8 cellular contexts compared by ENCODE assay signal in genomic region chr12:13044002-13044858, GRCh38. TPM values are rescaled to one million over a fixed set of nuclear protein-coding genes. Genes with fewer than 3 reads are reported as not detected.
DNase-seq lines count a peak whose midpoint lies in the region; ATAC-seq and TF ChIP-seq lines count a peak whose summit lies in the region.

A gene with protein sequence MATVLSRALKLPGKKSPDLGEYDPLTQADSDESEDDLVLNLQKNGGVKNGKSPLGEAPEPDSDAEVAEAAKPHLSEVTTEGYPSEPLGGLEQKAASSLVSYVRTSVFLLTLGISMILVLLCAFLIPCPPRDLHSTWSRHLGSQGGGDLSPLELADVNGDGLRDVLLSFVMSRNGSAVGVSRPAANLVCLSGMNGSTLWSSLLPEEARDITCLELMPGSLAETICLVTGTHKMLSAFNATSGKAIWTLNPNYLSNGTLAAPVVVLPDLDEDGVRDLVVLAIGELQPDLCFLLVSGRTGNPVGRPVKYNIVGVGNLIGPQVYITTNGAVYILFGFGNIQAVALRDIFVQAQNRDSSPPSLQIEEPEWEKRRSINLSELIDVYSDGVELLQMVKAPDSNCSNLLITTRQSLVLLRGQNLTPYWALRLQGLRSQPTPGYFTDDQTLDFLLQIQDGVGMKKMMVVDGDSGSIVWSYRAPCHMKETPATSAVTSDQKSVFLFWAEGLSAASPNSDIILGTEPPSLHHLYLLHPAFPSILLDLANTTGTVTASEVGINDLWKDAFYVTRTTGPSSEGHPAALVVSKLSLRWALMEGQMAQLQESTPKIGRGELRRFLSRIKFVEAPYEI (plus strand): TSS chr12:13044381. CDS start chr12:13044404, 23 bp downstream.

- peaks cover 2% of the 10 kb centered on the region for H3K27me3 Mint-ChIP-seq in activated naive CD8-positive, alpha-beta T cell treated with anti-CD3 and anti-CD28 coated beads, Interleukin-2, amount 50 U/mL, for 24 hours

- peak within 1 kb of the TSS; percentile 54 for H2AFZ ChIP-seq in SU-DHL-6 (ENCODE audit: low read depth, low read length, severe bottlenecking)

- H3K9me2 ChIP-seq in SU-DHL-6 (replicated peaks; ENCODE audit: insufficient read depth, low read length) = no peaks in the 10 kb centered on the region

- no peaks in the 10 kb centered on the region for H3K36me3 Mint-ChIP-seq in activated naive CD8-positive, alpha-beta T cell treated with anti-CD3 and anti-CD28 coated beads, Interleukin-2, amount 50 U/mL, for 24 hours (ENCODE audit: low read depth)

- intact Hi-C loops in left cardiac atrium (cut with DNase I) = no loop called here
- intact Hi-C loops in transverse colon (cut with DNase I; ENCODE audit: low total_unique reads) = no loop called here

- no peaks in the 10 kb centered on the region for H3F3A ChIP-seq in SU-DHL-6 (ENCODE audit: insufficient read depth)

- TF ChIP-seq POLR2A in transverse colon (IDR thresholded peaks at IDR 0.05) = no peak

- peak; percentile 60 for DNase-seq in LHCN-M2 (ENCODE audit: low read depth)
- DNase-seq in activated naive CD8-positive, alpha-beta T cell treated with anti-CD3 and anti-CD28 coated beads, Interleukin-2, amount 50 U/mL, for 24 hours = peak; percentile 85
- peak; percentile 88 for DNase-seq in left cardiac atrium
- peak; percentile 48 for DNase-seq in pons (ENCODE audit: low spot score)
- peak; percentile 79 for DNase-seq in transverse colon

- 8 to 26% methylated on average over 3 to 34 of the region's 71 CpGs for WGBS in transverse colon (ENCODE audit: low coverage in 1 of 2), 2 donors

- H3K27ac ChIP-seq in SU-DHL-6 (ENCODE audit: low read depth, low read length) (no peak within 1 kb of the TSS), transverse colon (peak within 1 kb of the TSS; percentile 42 to 73 (median 62))

- H3K79me2 ChIP-seq in SU-DHL-6 (ENCODE audit: insufficient read depth, low read length) = no peaks in the 10 kb centered on the region

- peak within 1 kb of the TSS; percentile 43 for H3K4me2 ChIP-seq in SU-DHL-6 (ENCODE audit: low read depth, low read length, poor library complexity, severe bottlenecking)

- ATAC-seq in GM21737 (IDR thresholded peaks at IDR 0.05; ENCODE audit: unreplicated experiment) = peak; percentile 85
- peak; percentile 97 for ATAC-seq in activated naive CD8-positive, alpha-beta T cell treated with anti-CD3 and anti-CD28 coated beads, Interleukin-2, amount 50 U/mL, for 24 hours
- peak; percentile 98 to 99 for ATAC-seq in left cardiac atrium

- H3K27ac Mint-ChIP-seq in activated naive CD8-positive, alpha-beta T cell treated with anti-CD3 and anti-CD28 coated beads, Interleukin-2, amount 50 U/mL, for 24 hours = peak within 1 kb of the TSS; percentile 70

- H3K4me3 Mint-ChIP-seq in activated naive CD8-positive, alpha-beta T cell treated with anti-CD3 and anti-CD28 coated beads, Interleukin-2, amount 50 U/mL, for 24 hours = peak within 1 kb of the TSS; percentile 83

- H3K4me3 ChIP-seq in SU-DHL-6 (ENCODE audit: insufficient read depth, low read length, poor library complexity, severe bottlenecking) = peak within 1 kb of the TSS; percentile 44
- H3K4me3 ChIP-seq in transverse colon = peak within 1 kb of the TSS; percentile 83 to 90 (median 87)

- H3K4me1 Mint-ChIP-seq in activated naive CD8-positive, alpha-beta T cell treated with anti-CD3 and anti-CD28 coated beads, Interleukin-2, amount 50 U/mL, for 24 hours = peaks cover 18% of the 10 kb centered on the region

- no peaks in the 10 kb centered on the region for H3K9me3 Mint-ChIP-seq in activated naive CD8-positive, alpha-beta T cell treated with anti-CD3 and anti-CD28 coated beads, Interleukin-2, amount 50 U/mL, for 24 hours

- no peaks in the 10 kb centered on the region for H3K27me3 ChIP-seq in SU-DHL-6 (ENCODE audit: low read length)
- H3K27me3 ChIP-seq in transverse colon = peaks cover 60% of the 10 kb centered on the region

- TF ChIP-seq CTCF in SU-DHL-6 (IDR thresholded peaks at IDR 0.05; ENCODE audit: insufficient read depth, low read length, poor library complexity, severe bottlenecking) = no peak
- TF ChIP-seq CTCF in transverse colon (IDR thresholded peaks at IDR 0.05) = no peak

- in situ Hi-C loops in transverse colon (cut with MboI; ENCODE audit: low pct_ligation_motif_present in 1 of 4, low pct_unique_long_range_greater_than_20kb in 1 of 4, low sequenced_read_pairs in 3 of 4) = no loop called here

- TF ChIP-seq EP300 in transverse colon (IDR thresholded peaks at IDR 0.05; ENCODE audit: low read depth) = no peak

- H4K20me1 ChIP-seq in SU-DHL-6 (ENCODE audit: low read depth, low read length) = no peaks in the 10 kb centered on the region

- H3K9ac ChIP-seq in ES-I3 (ENCODE audit: low read depth, low read length) (peak within 1 kb of the TSS; percentile 80), SU-DHL-6 (ENCODE audit: low read length) (peak within 1 kb of the TSS; percentile 39; the same call in 1 of the 2 replicates)

- no peaks in the 10 kb centered on the region for H3K36me3 ChIP-seq in ES-I3 (ENCODE audit: insufficient read depth, low read length)
- no peaks in the 10 kb centered on the region for H3K36me3 ChIP-seq in SU-DHL-6 (ENCODE audit: low read length)
- no peaks in the 10 kb centered on the region for H3K36me3 ChIP-seq in transverse colon

- peaks cover 5% of the 10 kb centered on the region; the same call in 1 of the 2 replicates for H3K4me1 ChIP-seq in ES-I3 (ENCODE audit: insufficient read depth, low read length)
- peaks cover 7 to 35% (median 20%) of the 10 kb centered on the region in 4 donors for H3K4me1 ChIP-seq in transverse colon

- H3K9me3 ChIP-seq in ES-I3 (ENCODE audit: control insufficient read depth, insufficient read depth, low read length) (no peaks in the 10 kb centered on the region), SU-DHL-6 (ENCODE audit: insufficient read depth, low read length) (no peaks in the 10 kb centered on the region), transverse colon (no peaks in the 10 kb centered on the region)

RNA-seq across cellular contexts. Expression of the gene that starts here (rescaled TPM):
- 9.1 and 9.2 TPM in 2 replicates for total RNA-seq in LHCN-M2 (2014; rRNA removed)
- polyA plus RNA-seq in LHCN-M2 (2012) = 3.7 TPM
- 1 to 10 TPM; 3.7 to 3.8 TPM for total RNA-seq in left cardiac atrium
- 1 to 10 TPM in 3 of 4 donors, under 1 TPM in 1; 0.60 to 2.6 (median 1.8) TPM for total RNA-seq in transverse colon
